In genomic region chr5:139755892-139756671, GRCh38 we compare ENCODE assay signal across 9 cellular contexts. TPM values are rescaled to one million over a fixed set of nuclear protein-coding genes. Genes with fewer than 3 reads are reported as not detected.
DNase-seq lines count a peak whose midpoint lies in the region; ATAC-seq and TF ChIP-seq lines count a peak whose summit lies in the region.
"Had no signal": no experiment of that assay in that cellular context is flagged by ENCODE, and none has a peak within 500 bp of the region (broad histone marks: within the 10 kb centered on the region; RNA-seq: fewer than 3 reads in every experiment).

No MANE protein-coding gene starts in this region.

- peaks cover 40% of the 10 kb centered on the region for H3K4me1 Mint-ChIP-seq in WTC11

- H3K4me1 ChIP-seq in A673 (ENCODE audit: insufficient read depth, low read length, poor library complexity, severe bottlenecking), result peaks cover 23% of the 10 kb centered on the region

- POLR2A ChIA-PET in A673 (lab: Charles Lee; ENCODE audit: low non-redundant PET), result no interaction called here
- POLR2A ChIA-PET in GM10248 (lab: Yijun Ruan, JAX), result no interaction called here
- POLR2A ChIA-PET in WTC11 (lab: Charles Lee), result no interaction called here

- H3K4me3 Mint-ChIP-seq in WTC11, result peak overlapping the region; percentile 70

- H3K4me3 ChIP-seq in A673 (ENCODE audit: low read depth, low read length, poor library complexity, severe bottlenecking), result peak overlapping the region; percentile 36
- H3K4me3 ChIP-seq in kidney epithelial cell (ENCODE audit: low read depth, low read length), result peak overlapping the region; percentile 16

- H3K27ac ChIP-seq in A673 (ENCODE audit: low read depth, low read length, poor library complexity, severe bottlenecking), result no peak overlapping the region

- H3K27me3 Mint-ChIP-seq in WTC11 (ENCODE audit: low read depth), result peaks cover 91% of the 10 kb centered on the region

- BruUV-seq in A673 (replicated peaks; lab: Mats Ljungman, UMichigan), result no TSS peak

- TF ChIP-seq CTCF in A673 (conservative IDR thresholded peaks at IDR 0.05; ENCODE audit: low read depth, low read length) (no peak), GM10248 (IDR thresholded peaks at IDR 0.05; ENCODE audit: control extremely low read depth, extremely low read depth, low read depth, missing control alignments) (no peak), WTC11 (IDR thresholded peaks at IDR 0.05) (no peak), kidney epithelial cell (IDR thresholded peaks at IDR 0.05; ENCODE audit: insufficient read depth, low read length, poor library complexity, severe bottlenecking) (no peak)

- CTCF ChIA-PET in A673 (lab: Charles Lee), result interaction anchor here (0.8 kb wide), 1 partner anchor 31 kb away, joined by 3 read pairs; no protein-coding TSS in a partner anchor
- CTCF ChIA-PET in GM10248 (lab: Yijun Ruan, JAX), result interaction anchor here (1.2 to 12.8 kb wide), 5 partner anchors 9 to 124 kb away, joined by 3 to 150 read pairs (median 4); no protein-coding TSS in a partner anchor
- CTCF ChIA-PET in WTC11 (lab: Charles Lee), result interaction anchor here (0.7 to 1.5 kb wide), 5 partner anchors 9 to 121 kb away, joined by 3 to 13 read pairs (median 5); no protein-coding TSS in a partner anchor

- no peaks in the 10 kb centered on the region for H3K36me3 Mint-ChIP-seq in WTC11

- ATAC-seq in WTC11, result peak; percentile 55
- no peak for ATAC-seq in HG03196 (IDR thresholded peaks at IDR 0.05; ENCODE audit: unreplicated experiment)
- no peak for ATAC-seq in GM18907 (IDR thresholded peaks at IDR 0.05; ENCODE audit: unreplicated experiment)
- ATAC-seq in GM18511 (IDR thresholded peaks at IDR 0.05; ENCODE audit: unreplicated experiment), result no peak
- ATAC-seq in HG03135 (IDR thresholded peaks at IDR 0.05; ENCODE audit: unreplicated experiment), result no peak

- intact Hi-C loops in A673 (cut with micrococcal nuclease; ENCODE audit: unreplicated experiment), result no loop called here

- H3K27me3 ChIP-seq in A673 (replicated peaks; ENCODE audit: insufficient read depth, low read depth, low read length, poor library complexity) (no peaks in the 10 kb centered on the region), kidney epithelial cell (ENCODE audit: control insufficient read depth, insufficient read depth, low read length) (peaks cover 2% of the 10 kb centered on the region)

- no peak overlapping the region for H3K27ac Mint-ChIP-seq in WTC11

- H3K36me3 ChIP-seq in A673 (ENCODE audit: insufficient read depth, low read length, poor library complexity, severe bottlenecking), result no peaks in the 10 kb centered on the region
- H3K36me3 ChIP-seq in kidney epithelial cell (ENCODE audit: control insufficient read depth, insufficient read depth, low read length), result no peaks in the 10 kb centered on the region

- no peaks in the 10 kb centered on the region for H3K9me3 ChIP-seq in A673 (ENCODE audit: low read depth, low read length, poor library complexity, severe bottlenecking)

- H3K9me3 Mint-ChIP-seq in WTC11, result no peaks in the 10 kb centered on the region

- DNase-seq in A673 (ENCODE audit: low spot score) (no peak), GM10248 (ENCODE audit: extremely low spot score) (peak; percentile 68), WTC11 (ENCODE audit: low spot score) (peak; percentile 66), kidney epithelial cell (ENCODE audit: low read depth) (no peak)

TF ChIP-seq in WTC11, 78 proteins besides CTCF, POLR2A, EP300 and RAD21 (continues in another document):
- TF ChIP-seq USF2 (CRISPR knock-in tag; IDR thresholded peaks at IDR 0.05) (0 out of 2 replicates have a peak, but pooled peaks have one; percentile 6), PRRX2 (CRISPR knock-in tag; IDR thresholded peaks at IDR 0.05) (no peak), CDX4 (CRISPR knock-in tag; IDR thresholded peaks at IDR 0.05; ENCODE audit: borderline replicate concordance) (no peak), NFYB (CRISPR knock-in tag; conservative IDR thresholded peaks at IDR 0.05; ENCODE audit: low read depth) (no peak), JAZF1 (CRISPR knock-in tag; IDR thresholded peaks at IDR 0.05) (no peak), ELF4 (CRISPR knock-in tag; IDR thresholded peaks at IDR 0.05; ENCODE audit: low read depth) (no peak), ARID4B (CRISPR knock-in tag; IDR thresholded peaks at IDR 0.05; ENCODE audit: borderline replicate concordance) (0 out of 2 replicates have a peak, but pooled peaks have one; percentile 4), ATF2 (CRISPR knock-in tag; IDR thresholded peaks at IDR 0.05; ENCODE audit: borderline replicate concordance, low read depth) (no peak), FOXP1 (CRISPR knock-in tag; IDR thresholded peaks at IDR 0.05; ENCODE audit: borderline replicate concordance) (no peak), GABPB1 (CRISPR knock-in tag; IDR thresholded peaks at IDR 0.05) (no peak)

RNA-seq across cellular contexts. Expression of gene PSD2, which starts 39.5 kb away (rescaled TPM):
- total RNA-seq in A673 (2021) (0.26 and 0.70 TPM in 2 replicates), WTC11 (2021) (0.55 to 0.57 TPM (median 0.57 TPM) in 3 replicates), kidney epithelial cell (0.13 and 0.41 TPM in 2 replicates)
- total RNA-seq: activated CD8-positive, alpha-beta memory T cell treated with anti-CD3 and anti-CD28 coated beads for 36 hours had no signal

Comparison
In these comparisons a context has a peak if more than half of its experiments do, and no peak if none do; other contexts are left out.
1. DNase-seq: peak in GM10248 (single experiment) and WTC11 (single experiment); none in A673 (single experiment) and kidney epithelial cell (single experiment).